In the genomic region with DNA sequence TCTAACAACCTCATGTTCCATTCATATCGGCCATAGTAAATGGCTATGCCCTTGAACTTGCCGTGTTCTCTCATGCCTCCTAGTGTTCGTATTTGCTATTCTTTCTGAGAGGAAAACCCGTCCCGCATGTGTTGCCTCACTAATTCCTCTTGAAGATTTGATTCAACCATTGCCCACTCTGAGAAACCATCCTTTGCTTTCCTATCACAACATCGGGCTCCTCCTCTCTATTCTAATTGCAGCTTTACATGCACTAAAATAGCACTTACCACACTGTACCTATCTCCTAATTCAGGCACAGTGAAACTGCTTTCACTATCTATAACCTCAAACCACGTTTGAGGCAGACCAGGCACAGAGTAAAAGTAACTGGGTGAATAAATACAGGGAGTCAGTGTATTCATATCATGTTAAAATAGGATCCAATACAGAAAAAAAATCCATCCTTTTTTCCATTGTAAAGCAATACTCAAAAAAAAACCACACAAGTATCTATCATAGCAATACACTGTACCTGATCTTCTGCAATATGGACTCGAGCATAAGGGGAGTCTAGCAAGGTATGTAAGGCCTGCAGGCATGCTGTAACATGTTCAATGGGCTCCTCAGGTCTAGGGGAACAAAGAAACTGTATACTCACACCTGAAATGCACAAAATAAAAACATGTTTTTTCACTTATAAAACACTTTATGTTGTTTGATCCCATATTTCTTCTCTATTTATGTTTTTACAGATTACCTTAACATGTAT, we compare ENCODE assay signal across 8 cellular contexts. TPM values are rescaled to one million over a fixed set of nuclear protein-coding genes. Genes with fewer than 3 reads are reported as not detected.
DNase-seq lines count a peak whose midpoint lies in the region; ATAC-seq and TF ChIP-seq lines count a peak whose summit lies in the region.

No MANE protein-coding gene starts in this region.

- DNase-seq in activated CD4-positive, alpha-beta memory T cell treated with anti-CD3 and anti-CD28 coated beads, Interleukin-2, amount 10 ng/mL, durations not matched to agents 7 days and 5 days, result peak; percentile 25
- DNase-seq in right cardiac atrium (no peak), testis (no peak), SW 1271 (lab: John Stamatoyannopoulos, UW) (no peak), DMS 273 (lab: John Stamatoyannopoulos, UW; ENCODE audit: unreplicated experiment) (no peak)

- peaks cover 8% of the 10 kb centered on the region for H3K4me1 Mint-ChIP-seq in activated CD4-positive, alpha-beta memory T cell treated with anti-CD3 and anti-CD28 coated beads, Interleukin-2, amount 10 ng/mL, durations not matched to agents 7 days and 5 days

- TF ChIP-seq POLR2A in testis (IDR thresholded peaks at IDR 0.05), result no peak

- no peaks in the 10 kb centered on the region for H3K36me3 ChIP-seq in testis (ENCODE audit: low read depth, missing control alignments)

- CTCF ChIA-PET in activated CD4-positive, alpha-beta memory T cell treated with anti-CD3 and anti-CD28 coated beads, Interleukin-2, amount 10 ng/mL, durations not matched to agents 7 days and 5 days (lab: Charles Lee), result interaction anchor here (1.0 kb wide), 1 partner anchor 219 kb away, joined by 3 read pairs; no protein-coding TSS in a partner anchor

- POLR2A ChIA-PET in activated CD4-positive, alpha-beta memory T cell treated with anti-CD3 and anti-CD28 coated beads, Interleukin-2, amount 10 ng/mL, durations not matched to agents 7 days and 5 days (lab: Charles Lee), result no interaction called here

- no peak overlapping the region for H3K4me3 Mint-ChIP-seq in activated CD4-positive, alpha-beta memory T cell treated with anti-CD3 and anti-CD28 coated beads, Interleukin-2, amount 10 ng/mL, durations not matched to agents 7 days and 5 days

- no peaks in the 10 kb centered on the region for H3K9me3 Mint-ChIP-seq in activated CD4-positive, alpha-beta memory T cell treated with anti-CD3 and anti-CD28 coated beads, Interleukin-2, amount 10 ng/mL, durations not matched to agents 7 days and 5 days

- H3K9me3 ChIP-seq in right cardiac atrium (ENCODE audit: control insufficient read depth, low read length) (no peaks in the 10 kb centered on the region), testis (no peaks in the 10 kb centered on the region)

- WGBS in right cardiac atrium, result 29% methylated on average over 8 of the region's 8 CpGs
- 49 to 79% methylated on average over 8 of the region's 8 CpGs for WGBS in testis, 2 donors

- intact Hi-C loops in right cardiac atrium (cut with DNase I) (loop anchor here in 3 of 4 donors (10.0 kb wide), 1 partner anchor 220 kb away; no protein-coding TSS in a partner anchor), testis (cut with DNase I; ENCODE audit: low total_unique reads) (no loop called here)

- peak overlapping the region; percentile 45 for H3K27ac ChIP-seq in right cardiac atrium (ENCODE audit: low read length)
- H3K27ac ChIP-seq in testis, result no peak overlapping the region

- ATAC-seq in GM21423 (IDR thresholded peaks at IDR 0.05; ENCODE audit: unreplicated experiment) (peak; percentile 99), HG03565 (IDR thresholded peaks at IDR 0.05; ENCODE audit: unreplicated experiment) (peak; percentile 99), right cardiac atrium (peak; percentile 77 to 78)

- H3K27me3 Mint-ChIP-seq in activated CD4-positive, alpha-beta memory T cell treated with anti-CD3 and anti-CD28 coated beads, Interleukin-2, amount 10 ng/mL, durations not matched to agents 7 days and 5 days, result peaks cover 2% of the 10 kb centered on the region

- no peak overlapping the region for H3K4me3 ChIP-seq in right cardiac atrium (ENCODE audit: low read length)
- H3K4me3 ChIP-seq in testis, result no peak overlapping the region

- no peaks in the 10 kb centered on the region for H3K27me3 ChIP-seq in right cardiac atrium (ENCODE audit: control insufficient read depth, insufficient read depth)
- no peaks in the 10 kb centered on the region for H3K27me3 ChIP-seq in testis

- peak; percentile 71 for TF ChIP-seq CTCF in GM12873 (IDR thresholded peaks at IDR 0.05; ENCODE audit: insufficient read depth, low read depth, low read length, missing control alignments)
- TF ChIP-seq CTCF in testis (IDR thresholded peaks at IDR 0.05), result peak in 2 of 3 experiments; percentile 20 to 46

- H3K27ac Mint-ChIP-seq in activated CD4-positive, alpha-beta memory T cell treated with anti-CD3 and anti-CD28 coated beads, Interleukin-2, amount 10 ng/mL, durations not matched to agents 7 days and 5 days, result no peak overlapping the region

- H3K36me3 Mint-ChIP-seq in activated CD4-positive, alpha-beta memory T cell treated with anti-CD3 and anti-CD28 coated beads, Interleukin-2, amount 10 ng/mL, durations not matched to agents 7 days and 5 days (ENCODE audit: low read depth), result peaks cover 44% of the 10 kb centered on the region

- H3K4me1 ChIP-seq in right cardiac atrium (ENCODE audit: control insufficient read depth, insufficient read depth, low read length), result no peaks in the 10 kb centered on the region
- H3K4me1 ChIP-seq in testis, result no peaks in the 10 kb centered on the region

RNA-seq across cellular contexts. Expression of gene STRN, which starts 39.0 kb away (rescaled TPM):
- total RNA-seq in activated CD4-positive, alpha-beta memory T cell treated with anti-CD3 and anti-CD28 coated beads, Interleukin-2, amount 10 ng/mL, durations not matched to agents 7 days and 5 days, result 10 to 100 TPM; 33.7 to 34.4 TPM
- total RNA-seq in right cardiac atrium (10 to 100 TPM; 30.9 to 41.1 (median 35.0) TPM), testis (10 to 100 TPM; 34.8 to 37.1 TPM)
- polyA plus RNA-seq in right cardiac atrium (7.7 TPM), testis (ENCODE audit: insufficient read depth, low read depth, low replicate concordance) (13.9 TPM)
